Comparison of ENCODE assay signal across 29 cellular contexts in the genomic region with DNA sequence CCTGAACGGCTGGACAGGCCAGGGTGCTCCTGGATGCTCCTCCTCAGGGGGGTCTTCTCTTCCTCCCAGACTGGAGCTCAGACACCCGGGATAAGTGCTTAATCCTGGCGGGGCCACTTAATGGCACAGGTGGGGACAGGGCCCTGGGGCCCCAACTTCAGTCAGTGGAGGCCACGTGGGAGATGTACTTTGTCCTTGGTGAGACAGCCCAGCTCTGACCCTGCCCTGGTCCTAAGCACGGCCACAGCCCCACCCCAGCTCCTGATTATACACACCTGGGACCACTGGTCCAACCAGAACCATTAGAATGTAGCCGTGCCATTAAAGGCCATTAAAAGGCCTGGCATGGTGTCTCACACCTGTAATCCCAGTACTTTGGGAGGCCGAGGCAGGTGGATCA. TPM values are rescaled to one million over a fixed set of nuclear protein-coding genes. Genes with fewer than 3 reads are reported as not detected.
DNase-seq lines count a peak whose midpoint lies in the region; ATAC-seq and TF ChIP-seq lines count a peak whose summit lies in the region.
"Had no signal": no experiment of that assay in that cellular context is flagged by ENCODE, and none has a peak within 500 bp of the region (broad histone marks: within the 10 kb centered on the region; RNA-seq: fewer than 3 reads in every experiment).

No MANE protein-coding gene starts in this region.

- DNase-seq in heart left ventricle (no peak), cardiac septum (ENCODE audit: low spot score) (no peak), esophagus squamous epithelium (lab: John Stamatoyannopoulos, UW) (no peak), transverse colon (no peak), ovary (no peak), NCI-H2081 (lab: John Stamatoyannopoulos, UW) (no peak)
- DNase-seq in activated T-helper 2 cell treated with anti-CD3 and anti-CD28 coated beads, Interferon-gamma antibody, Interleukin-2, Interleukin-4, amounts not matched to agents 10 μg/mL and 5 μg/mL and 100 μg/mL, durations not matched to agents 14 hours and 24 hours and 36 hours (ENCODE audit: low spot score): no peak
- DNase-seq: 8988T; activated CD4-positive, alpha-beta T cell treated with anti-CD3 and anti-CD28 coated beads, Interleukin-2, amount 10 ng/mL, durations not matched to agents 24 days and 14 days; activated naive CD4-positive, alpha-beta T cell treated with anti-CD3 and anti-CD28 coated beads for 36 hours; activated T-cell treated with anti-CD3 and anti-CD28 coated beads, Interleukin-2, amount 50 U/mL, for 48 hours; CD4-positive, CD25-positive, alpha-beta regulatory T cell; central memory CD4-positive, alpha-beta T cell; Karpas-422; MV-4-11; NCI-H1694; NCI-H2171; NCI-H524; nephron progenitor cell; SK-N-SH; stimulated activated CD4-positive, alpha-beta T cell treated with anti-CD3 and anti-CD28 coated beads, Interleukin-2, amount 100 ng/mL, for 48 hours; T-helper 17 cell; upper lobe of right lung had no signal

- in situ Hi-C loops in transverse colon (cut with MboI; ENCODE audit: low pct_ligation_motif_present in 1 of 4, low pct_unique_long_range_greater_than_20kb in 1 of 4, low sequenced_read_pairs in 3 of 4): loop anchor here in 2 of 4 donors (10.0 to 25.0 kb wide), 2 partner anchors 76 to 361 kb away; no protein-coding TSS in a partner anchor

- no peak overlapping the region for H3K9ac ChIP-seq in rectal smooth muscle tissue (ENCODE audit: low read length)
- H3K9ac ChIP-seq: SK-N-SH had no signal

- H3K4me3 ChIP-seq in heart left ventricle (no peak overlapping the region), esophagus squamous epithelium (no peak overlapping the region), rectal smooth muscle tissue (ENCODE audit: low read length) (no peak overlapping the region), transverse colon (no peak overlapping the region), ovary (no peak overlapping the region)
- H3K4me3 ChIP-seq: HAP-1, skin epidermis, upper lobe of right lung had no signal

- no peak overlapping the region for H3K4me3 Mint-ChIP-seq in activated T-helper 2 cell treated with anti-CD3 and anti-CD28 coated beads, Interferon-gamma antibody, Interleukin-2, Interleukin-4, amounts not matched to agents 10 μg/mL and 5 μg/mL and 100 μg/mL, durations not matched to agents 14 hours and 24 hours and 36 hours (ENCODE audit: low read depth)
- H3K4me3 Mint-ChIP-seq: activated CD4-positive, alpha-beta T cell treated with anti-CD3 and anti-CD28 coated beads, Interleukin-2, amount 10 ng/mL, durations not matched to agents 24 days and 14 days; activated naive CD4-positive, alpha-beta T cell treated with anti-CD3 and anti-CD28 coated beads for 36 hours; CD4-positive, CD25-positive, alpha-beta regulatory T cell; nephron progenitor cell; stimulated activated memory B cell treated with anti-CD40 and anti-IgM and Interleukin-4, amounts not matched to agents 10 μg/mL and 1 μg/mL and 100 μg/mL, for 72 hours; T-helper 17 cell had no signal

- no peaks in the 10 kb centered on the region for H3K9me3 Mint-ChIP-seq in activated T-helper 2 cell treated with anti-CD3 and anti-CD28 coated beads, Interferon-gamma antibody, Interleukin-2, Interleukin-4, amounts not matched to agents 10 μg/mL and 5 μg/mL and 100 μg/mL, durations not matched to agents 14 hours and 24 hours and 36 hours
- H3K9me3 Mint-ChIP-seq: activated CD4-positive, alpha-beta T cell treated with anti-CD3 and anti-CD28 coated beads, Interleukin-2, amount 10 ng/mL, durations not matched to agents 24 days and 14 days; activated naive CD4-positive, alpha-beta T cell treated with anti-CD3 and anti-CD28 coated beads for 36 hours; CD4-positive, CD25-positive, alpha-beta regulatory T cell; nephron progenitor cell; stimulated activated memory B cell treated with anti-CD40 and anti-IgM and Interleukin-4, amounts not matched to agents 10 μg/mL and 1 μg/mL and 100 μg/mL, for 72 hours had no signal

- H3K4me1 ChIP-seq in heart left ventricle (peaks cover 0 to 71% (median 25%) of the 10 kb centered on the region in 12 donors), esophagus squamous epithelium (peaks cover 0 to 78% (median 20%) of the 10 kb centered on the region in 3 donors), rectal smooth muscle tissue (ENCODE audit: control insufficient read depth, insufficient read depth, low read length) (peaks cover 20% of the 10 kb centered on the region), transverse colon (peaks cover 27 to 78% (median 41%) of the 10 kb centered on the region in 4 donors), ovary (ENCODE audit: insufficient read depth) (peaks cover 15% of the 10 kb centered on the region)

- peaks cover 14% of the 10 kb centered on the region for H3K36me3 Mint-ChIP-seq in activated T-helper 2 cell treated with anti-CD3 and anti-CD28 coated beads, Interferon-gamma antibody, Interleukin-2, Interleukin-4, amounts not matched to agents 10 μg/mL and 5 μg/mL and 100 μg/mL, durations not matched to agents 14 hours and 24 hours and 36 hours (ENCODE audit: low read depth)
- H3K36me3 Mint-ChIP-seq: CD4-positive, CD25-positive, alpha-beta regulatory T cell had no signal

- H3K27ac Mint-ChIP-seq in activated T-helper 2 cell treated with anti-CD3 and anti-CD28 coated beads, Interferon-gamma antibody, Interleukin-2, Interleukin-4, amounts not matched to agents 10 μg/mL and 5 μg/mL and 100 μg/mL, durations not matched to agents 14 hours and 24 hours and 36 hours: no peak overlapping the region
- H3K27ac Mint-ChIP-seq: activated CD4-positive, alpha-beta T cell treated with anti-CD3 and anti-CD28 coated beads, Interleukin-2, amount 10 ng/mL, durations not matched to agents 24 days and 14 days; activated naive CD4-positive, alpha-beta T cell treated with anti-CD3 and anti-CD28 coated beads for 36 hours; nephron progenitor cell; stimulated activated memory B cell treated with anti-CD40 and anti-IgM and Interleukin-4, amounts not matched to agents 10 μg/mL and 1 μg/mL and 100 μg/mL, for 72 hours; T-helper 17 cell had no signal

- H3K4me1 Mint-ChIP-seq in activated T-helper 2 cell treated with anti-CD3 and anti-CD28 coated beads, Interferon-gamma antibody, Interleukin-2, Interleukin-4, amounts not matched to agents 10 μg/mL and 5 μg/mL and 100 μg/mL, durations not matched to agents 14 hours and 24 hours and 36 hours (ENCODE audit: low read depth): peaks cover 18% of the 10 kb centered on the region

- H3K27me3 ChIP-seq in heart left ventricle: no peaks in the 10 kb centered on the region
- H3K27me3 ChIP-seq in esophagus squamous epithelium: no peaks in the 10 kb centered on the region
- H3K27me3 ChIP-seq in rectal smooth muscle tissue (ENCODE audit: control insufficient read depth, insufficient read depth, low read length): no peaks in the 10 kb centered on the region
- no peaks in the 10 kb centered on the region for H3K27me3 ChIP-seq in transverse colon
- H3K27me3 ChIP-seq in ovary: no peaks in the 10 kb centered on the region
- H3K27me3 ChIP-seq: upper lobe of right lung had no signal

- WGBS in heart left ventricle, 4 donors: 88 to 92% (median 90%) methylated on average over 5 to 7 of the region's 7 CpGs
- WGBS in esophagus squamous epithelium, 2 donors: 75 to 76% methylated on average over 2 to 3 of the region's 7 CpGs
- 64% methylated on average over 7 of the region's 7 CpGs; no CpG with 5 or more reads in 1 of the 2 donors for WGBS in transverse colon (ENCODE audit: low coverage in 1 of 2), 2 donors
- 79 to 90% (median 83%) methylated on average over 7 of the region's 7 CpGs for WGBS in ovary, 3 donors

- H3K36me3 ChIP-seq in heart left ventricle (no peaks in the 10 kb centered on the region), esophagus squamous epithelium (no peaks in the 10 kb centered on the region), rectal smooth muscle tissue (ENCODE audit: control insufficient read depth, insufficient read depth, low read length) (no peaks in the 10 kb centered on the region), transverse colon (no peaks in the 10 kb centered on the region), ovary (no peaks in the 10 kb centered on the region)
- H3K36me3 ChIP-seq: upper lobe of right lung had no signal

- H3K27me3 Mint-ChIP-seq in activated T-helper 2 cell treated with anti-CD3 and anti-CD28 coated beads, Interferon-gamma antibody, Interleukin-2, Interleukin-4, amounts not matched to agents 10 μg/mL and 5 μg/mL and 100 μg/mL, durations not matched to agents 14 hours and 24 hours and 36 hours (ENCODE audit: low read depth): no peaks in the 10 kb centered on the region
- H3K27me3 Mint-ChIP-seq: activated CD4-positive, alpha-beta T cell treated with anti-CD3 and anti-CD28 coated beads, Interleukin-2, amount 10 ng/mL, durations not matched to agents 24 days and 14 days; stimulated activated memory B cell treated with anti-CD40 and anti-IgM and Interleukin-4, amounts not matched to agents 10 μg/mL and 1 μg/mL and 100 μg/mL, for 72 hours had no signal

- TF ChIP-seq EP300 in transverse colon (IDR thresholded peaks at IDR 0.05; ENCODE audit: low read depth) (no peak), ovary (IDR thresholded peaks at IDR 0.05) (no peak)

- TF ChIP-seq CTCF in heart left ventricle (IDR thresholded peaks at IDR 0.05): no peak
- no peak for TF ChIP-seq CTCF in esophagus squamous epithelium (IDR thresholded peaks at IDR 0.05)
- TF ChIP-seq CTCF in transverse colon (IDR thresholded peaks at IDR 0.05): no peak
- TF ChIP-seq CTCF in ovary (IDR thresholded peaks at IDR 0.05): no peak

- peak overlapping the region in 7 of 12 donors; percentile 12 to 93 (median 28) for H3K27ac ChIP-seq in heart left ventricle
- peak overlapping the region in 3 of 4 donors; percentile 45 to 77 (median 45) for H3K27ac ChIP-seq in esophagus squamous epithelium
- H3K27ac ChIP-seq in rectal smooth muscle tissue (ENCODE audit: low read depth, low read length): peak overlapping the region; percentile 11
- peak overlapping the region; percentile 62 to 88 (median 68) for H3K27ac ChIP-seq in transverse colon
- H3K27ac ChIP-seq in ovary: peak overlapping the region in 1 of 2 donors; percentile 22
- H3K27ac ChIP-seq: skin epidermis had no signal

- intact Hi-C loops in heart left ventricle (cut with DNase I) (loop anchor here in 1 of 10 donors (5.0 to 10.0 kb wide), 2 partner anchors 69 to 344 kb away; partner anchors contain the start of genes KCNK6, SIPA1L3, WDR87 and YIF1B), cardiac septum (cut with DNase I) (loop anchor here (5.0 kb wide), 1 partner anchor 74 kb away; no protein-coding TSS in a partner anchor), esophagus squamous epithelium (cut with DNase I) (no loop called here), transverse colon (cut with DNase I; ENCODE audit: low total_unique reads) (no loop called here), ovary (cut with DNase I) (loop anchor here in 1 of 4 donors (5.0 kb wide), 1 partner anchor 84 kb away; no protein-coding TSS in a partner anchor)
- intact Hi-C loops in activated T-helper 2 cell treated with anti-CD3 and anti-CD28 coated beads, Interferon-gamma antibody, Interleukin-2, Interleukin-4, amounts not matched to agents 10 μg/mL and 5 μg/mL and 100 μg/mL, durations not matched to agents 14 hours and 24 hours and 36 hours (cut with micrococcal nuclease): no loop called here

- TF ChIP-seq POLR2A in heart left ventricle (IDR thresholded peaks at IDR 0.05): no peak
- no peak for TF ChIP-seq POLR2A in esophagus squamous epithelium (IDR thresholded peaks at IDR 0.05)
- TF ChIP-seq POLR2A in transverse colon (IDR thresholded peaks at IDR 0.05): no peak
- TF ChIP-seq POLR2A in ovary (IDR thresholded peaks at IDR 0.05): no peak

- ATAC-seq in heart left ventricle: no peak
- ATAC-seq: stimulated activated memory B cell treated with anti-CD40 and anti-IgM and Interleukin-4, amounts not matched to agents 10 μg/mL and 1 μg/mL and 100 μg/mL, for 72 hours; T-helper 17 cell; upper lobe of right lung had no signal

- H3K9me3 ChIP-seq in heart left ventricle: no peaks in the 10 kb centered on the region
- no peaks in the 10 kb centered on the region for H3K9me3 ChIP-seq in esophagus squamous epithelium
- no peaks in the 10 kb centered on the region for H3K9me3 ChIP-seq in transverse colon
- H3K9me3 ChIP-seq in ovary: no peaks in the 10 kb centered on the region
- H3K9me3 ChIP-seq: HAP-1, SK-N-SH, upper lobe of right lung had no signal

RNA-seq across cellular contexts. Expression of gene PPP1R14A, which starts 7.8 kb away (rescaled TPM):
- 10 to 100 TPM; 13.0 to 88.5 (median 25.3) TPM for total RNA-seq in heart left ventricle
- polyA plus RNA-seq in heart left ventricle: 10 to 100 TPM; 18.2 to 83.1 TPM
- total RNA-seq in cardiac septum: 23.9 TPM
- 100 to 1,000 TPM in 1 of 4 donors, 10 to 100 TPM in 2, 1 to 10 TPM in 1; 1.1 to 101 (median 26.3) TPM for total RNA-seq in esophagus squamous epithelium
- 100 to 1,000 TPM in 2 of 4 donors, 10 to 100 TPM in 2; 41.5 to 116 (median 80.0) TPM for total RNA-seq in transverse colon
- total RNA-seq in ovary: 100 to 1,000 TPM in 3 of 7 donors, 10 to 100 TPM in 4; 36.8 to 235 (median 97.1) TPM
- polyA plus RNA-seq in ovary: 10 to 100 TPM; 10.5 to 92.8 TPM
- total RNA-seq in activated T-helper 2 cell treated with anti-CD3 and anti-CD28 coated beads, Interferon-gamma antibody, Interleukin-2, Interleukin-4, amounts not matched to agents 10 μg/mL and 5 μg/mL and 100 μg/mL, durations not matched to agents 14 hours and 24 hours and 36 hours: 98.7 and 98.9 TPM in 2 replicates
- total RNA-seq: activated naive CD4-positive, alpha-beta T cell treated with anti-CD3 and anti-CD28 coated beads for 36 hours had no signal
- polyA plus RNA-seq: CD4-positive, CD25-positive, alpha-beta regulatory T cell had no signal

RNA-seq across cellular contexts. Expression of gene SPINT2, which starts 16.0 kb away (rescaled TPM):
- total RNA-seq in heart left ventricle (10 to 100 TPM in 7 of 9 donors, 1 to 10 TPM in 2; 3.5 to 27.7 (median 15.9) TPM), cardiac septum (17.3 TPM), esophagus squamous epithelium (100 to 1,000 TPM; 345 to 663 (median 433) TPM), transverse colon (1,000 to 10,000 TPM in 2 of 4 donors, 100 to 1,000 TPM in 2; 396 to 1,376 (median 946) TPM), ovary (100 to 1,000 TPM; 111 to 556 (median 118) TPM)
- polyA plus RNA-seq in heart left ventricle (10 to 100 TPM in 1 of 2 donors, 1 to 10 TPM in 1; 3.6 to 11.3 TPM), ovary (10 to 100 TPM; 71.5 to 79.6 TPM)
- total RNA-seq in activated T-helper 2 cell treated with anti-CD3 and anti-CD28 coated beads, Interferon-gamma antibody, Interleukin-2, Interleukin-4, amounts not matched to agents 10 μg/mL and 5 μg/mL and 100 μg/mL, durations not matched to agents 14 hours and 24 hours and 36 hours: 161 and 165 TPM in 2 replicates

RNA-seq across cellular contexts. Expression of gene DPF1, which starts 24.4 kb away (rescaled TPM):
- total RNA-seq in heart left ventricle (1 to 10 TPM in 1 of 9 donors, under 1 TPM in 6, not detected in 2; 0.11 to 1.2 (median 0.37) TPM), cardiac septum (0.51 TPM), esophagus squamous epithelium (1 to 10 TPM in 1 of 4 donors, under 1 TPM in 1, not detected in 2; 0.44 to 2.5 TPM), transverse colon (not detected), ovary (1 to 10 TPM in 1 of 7 donors, under 1 TPM in 4, not detected in 2; 0.23 to 1.0 (median 0.35) TPM)
- polyA plus RNA-seq in heart left ventricle (under 1 TPM; 0.12 to 0.23 TPM), ovary (under 1 TPM; 0.23 to 0.50 TPM)
- total RNA-seq in activated T-helper 2 cell treated with anti-CD3 and anti-CD28 coated beads, Interferon-gamma antibody, Interleukin-2, Interleukin-4, amounts not matched to agents 10 μg/mL and 5 μg/mL and 100 μg/mL, durations not matched to agents 14 hours and 24 hours and 36 hours: 3.2 and 3.4 TPM in 2 replicates
- total RNA-seq: CD4-positive, CD25-positive, alpha-beta regulatory T cell; liver; mononuclear cell; T-helper 17 cell; upper lobe of right lung had no signal
- polyA plus RNA-seq: CD4-positive, CD25-positive, alpha-beta regulatory T cell; liver had no signal

RNA-seq across cellular contexts. Expression of gene C19orf33, which starts 55.6 kb away (rescaled TPM):
- total RNA-seq in heart left ventricle (10 to 100 TPM in 5 of 9 donors, 1 to 10 TPM in 3, not detected in 1; 3.5 to 73.1 (median 11.5) TPM), cardiac septum (2.0 TPM), esophagus squamous epithelium (100 to 1,000 TPM; 354 to 843 (median 469) TPM), transverse colon (1,000 to 10,000 TPM in 1 of 4 donors, 100 to 1,000 TPM in 2, 10 to 100 TPM in 1; 76.0 to 1,160 (median 338) TPM), ovary (100 to 1,000 TPM in 1 of 7 donors, 10 to 100 TPM in 2, 1 to 10 TPM in 3, not detected in 1; 1.8 to 179 (median 11.1) TPM)
- polyA plus RNA-seq in heart left ventricle (10 to 100 TPM; 12.2 to 54.2 TPM), ovary (1 to 10 TPM in 1 of 2 donors, not detected in 1; 7.9 TPM)
- total RNA-seq in activated T-helper 2 cell treated with anti-CD3 and anti-CD28 coated beads, Interferon-gamma antibody, Interleukin-2, Interleukin-4, amounts not matched to agents 10 μg/mL and 5 μg/mL and 100 μg/mL, durations not matched to agents 14 hours and 24 hours and 36 hours: 2.0 TPM in 1 of 2 replicates, not detected in the other
- total RNA-seq: activated CD4-positive, alpha-beta T cell treated with anti-CD3 and anti-CD28 coated beads, Interleukin-2, amount 10 ng/mL, durations not matched to agents 24 days and 14 days; activated naive CD4-positive, alpha-beta T cell treated with anti-CD3 and anti-CD28 coated beads for 36 hours; CD4-positive, CD25-positive, alpha-beta regulatory T cell had no signal
- polyA plus RNA-seq: CD4-positive, CD25-positive, alpha-beta regulatory T cell; SK-N-SH had no signal
